ENCODE assay signal across 22 cellular contexts in genomic region chr10:17965649-17966048, GRCh38. TPM values are rescaled to one million over a fixed set of nuclear protein-coding genes. Genes with fewer than 3 reads are reported as not detected.
A peak's percentile ranks its signal among the peaks of the same experiment; 100 is the strongest.
DNase-seq lines count a peak whose midpoint lies in the region; TF ChIP-seq lines count a peak whose summit lies in the region.
"Had no signal": no experiment of that assay in that cellular context is flagged by ENCODE, and none has a peak within 500 bp of the region (broad histone marks: within the 10 kb centered on the region; RNA-seq: fewer than 3 reads in every experiment).

No MANE protein-coding gene starts in this region.

- DNase-seq in LNCaP clone FGC (ENCODE audit: low read depth) (peak; percentile 27), colonic mucosa (peak; percentile 39), fibroblast of villous mesenchyme (ENCODE audit: low read depth) (peak; percentile 44), transverse colon (peak; percentile 14), head of caudate nucleus (no peak), hypothalamus (lab: John Stamatoyannopoulos, UW) (no peak), DMS79 (lab: John Stamatoyannopoulos, UW) (no peak)
- DNase-seq: Caco-2; CD4-positive, CD25-positive, alpha-beta regulatory T cell; CD8-positive, alpha-beta T cell; DMS153; EL; GDM1; H9 had no signal

- in situ Hi-C loops in transverse colon (cut with MboI; ENCODE audit: low pct_ligation_motif_present in 1 of 4, low pct_unique_long_range_greater_than_20kb in 1 of 4, low sequenced_read_pairs in 3 of 4), result no loop called here

- intact Hi-C loops in colonic mucosa (cut with DNase I) (no loop called here), transverse colon (cut with DNase I; ENCODE audit: low total_unique reads) (no loop called here), head of caudate nucleus (cut with DNase I) (no loop called here)

- H3K27me3 ChIP-seq in colonic mucosa (no peaks in the 10 kb centered on the region), transverse colon (no peaks in the 10 kb centered on the region)
- H3K27me3 ChIP-seq: BLaER1 had no signal

- TF ChIP-seq CTCF in LNCaP clone FGC (IDR thresholded peaks at IDR 0.05; ENCODE audit: control insufficient read depth, extremely low read depth, insufficient read depth) (no peak), colonic mucosa (IDR thresholded peaks at IDR 0.05) (no peak), fibroblast of villous mesenchyme (IDR thresholded peaks at IDR 0.05; ENCODE audit: insufficient read depth, low read depth, low read length) (no peak), transverse colon (IDR thresholded peaks at IDR 0.05) (no peak)

- no peak overlapping the region for H3K4me3 ChIP-seq in LNCaP clone FGC (ENCODE audit: low read depth, low read length)
- H3K4me3 ChIP-seq in colonic mucosa, result no peak overlapping the region
- no peak overlapping the region for H3K4me3 ChIP-seq in fibroblast of villous mesenchyme (ENCODE audit: low read depth, low read length)
- no peak overlapping the region for H3K4me3 ChIP-seq in transverse colon
- H3K4me3 ChIP-seq: BLaER1, GM12878, GM23338 had no signal

- H3K27ac ChIP-seq in colonic mucosa (no peak overlapping the region), transverse colon (peak overlapping the region in 3 of 4 donors; percentile 37 to 49 (median 46))
- H3K27ac ChIP-seq: BLaER1, C4-2B had no signal

- no peak for TF ChIP-seq POLR2A in transverse colon (IDR thresholded peaks at IDR 0.05)

- WGBS in transverse colon (ENCODE audit: low coverage in 1 of 2), 2 donors, result 41 to 56% methylated on average over 8 of the region's 8 CpGs

- H3K36me3 ChIP-seq in colonic mucosa (no peaks in the 10 kb centered on the region), transverse colon (no peaks in the 10 kb centered on the region)
- H3K36me3 ChIP-seq: BLaER1 had no signal

- no peaks in the 10 kb centered on the region for H3K9me3 ChIP-seq in colonic mucosa
- H3K9me3 ChIP-seq in transverse colon, result peaks cover 0 to 6% of the 10 kb centered on the region in 2 donors

- H3K4me1 ChIP-seq in colonic mucosa (no peaks in the 10 kb centered on the region), transverse colon (peaks cover 0 to 8% (median 5%) of the 10 kb centered on the region in 4 donors)
- H3K4me1 ChIP-seq: BLaER1, Caco-2 had no signal

- H3K9ac ChIP-seq in colonic mucosa (ENCODE audit: low read depth in 2 of 2, low read length in 2 of 2), result no peak overlapping the region
- H3K9ac ChIP-seq: BLaER1 had no signal

- TF ChIP-seq EP300 in transverse colon (IDR thresholded peaks at IDR 0.05; ENCODE audit: low read depth), result no peak

RNA-seq across cellular contexts. Expression of gene SLC39A12, which starts 13.9 kb away (rescaled TPM):
- total RNA-seq in colonic mucosa, result under 1 TPM; 0.13 to 0.15 TPM
- not detected in 2 replicates for total RNA-seq in fibroblast of villous mesenchyme
- under 1 TPM in 1 of 4 donors, not detected in 3; 0.14 TPM for total RNA-seq in transverse colon
- total RNA-seq: A172; A673; B cell; Caco-2; CD4-positive, CD25-positive, alpha-beta regulatory T cell; CD8-positive, alpha-beta T cell; GM23338; H4; H9 had no signal

Comparison
In these comparisons a context has a peak if more than half of its experiments do, and no peak if none do; other contexts are left out.
1. DNase-seq: peak in LNCaP clone FGC (single experiment), colonic mucosa (single experiment), fibroblast of villous mesenchyme (single experiment) and transverse colon (single experiment); none in head of caudate nucleus (0 of 42), hypothalamus (0 of 51) and DMS79 (single experiment).